ENCODE assay signal across 19 cellular contexts in the genomic region with DNA sequence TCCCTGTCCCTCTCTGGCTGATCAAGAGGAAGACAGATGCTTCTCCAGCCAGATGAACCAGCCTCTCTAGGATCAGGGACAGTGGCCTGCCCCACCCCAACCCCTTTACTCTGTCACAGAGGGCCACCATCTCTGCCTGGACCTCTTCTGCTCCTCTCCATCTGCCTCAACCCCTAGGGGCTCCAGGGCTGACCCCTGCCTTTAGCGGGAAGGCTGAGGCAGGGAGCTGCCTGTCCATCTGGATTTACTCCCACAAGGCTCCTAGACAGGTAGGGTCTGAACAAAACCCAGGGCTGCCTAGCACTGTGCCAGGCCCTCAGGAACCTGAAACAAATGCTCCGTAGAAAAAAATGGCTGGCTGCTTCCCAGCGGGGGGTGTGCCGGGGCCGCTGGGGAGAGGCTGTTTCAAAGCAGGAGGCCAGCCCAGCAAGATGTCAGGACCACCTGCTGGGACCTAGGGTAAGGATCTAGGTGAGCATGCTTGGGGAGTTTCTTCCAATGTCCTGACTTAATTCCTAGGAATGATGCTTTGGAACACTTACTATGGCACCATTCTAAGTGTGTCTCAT. TPM values are rescaled to one million over a fixed set of nuclear protein-coding genes. Genes with fewer than 3 reads are reported as not detected.
DNase-seq lines count a peak whose midpoint lies in the region; ATAC-seq and TF ChIP-seq lines count a peak whose summit lies in the region.
"Had no signal": no experiment of that assay in that cellular context is flagged by ENCODE, and none has a peak within 500 bp of the region (broad histone marks: within the 10 kb centered on the region; RNA-seq: fewer than 3 reads in every experiment).

No MANE protein-coding gene starts in this region.

- DNase-seq in SK-N-SH: no peak
- DNase-seq in WTC11 (ENCODE audit: low spot score): no peak
- no peak for DNase-seq in mesenchymal stem cell
- DNase-seq in spleen: peak; percentile 58
- DNase-seq in NCI-H1417 treated with DMSO at 0.1 percent for 48 hours (lab: John Stamatoyannopoulos, UW): no peak
- DNase-seq in SIG-M5 treated with dmso at 0.1 percent for 504 hours (lab: John Stamatoyannopoulos, UW; ENCODE audit: unreplicated experiment): no peak
- DNase-seq in OCI-LY7 (ENCODE audit: low spot score): no peak
- DNase-seq: activated naive CD4-positive, alpha-beta T cell; Caco-2; central memory CD4-positive, alpha-beta T cell; effector CD8-positive, alpha-beta T cell; left ventricle myocardium superior; NCI-H345; NK-92 treated with Interleukin-12 subunit alpha and Interleukin-12 subunit beta, amount 100 ng/mL, for 24 hours; stomach; WERI-Rb-1 had no signal

- H2AFZ ChIP-seq in SK-N-SH (ENCODE audit: low read depth) (no peak overlapping the region), mesenchymal stem cell (ENCODE audit: low read depth, low read length) (no peak overlapping the region), OCI-LY7 (ENCODE audit: low read length) (no peak overlapping the region)

- no peak for TF ChIP-seq EP300 in SK-N-SH (IDR thresholded peaks at IDR 0.05; ENCODE audit: borderline replicate concordance in 1 of 2, low read depth in 1 of 2, low read length in 1 of 2)

- H2AK5ac ChIP-seq in mesenchymal stem cell (ENCODE audit: low read length, severe bottlenecking): no peak overlapping the region

- no peak overlapping the region for H2BK15ac ChIP-seq in mesenchymal stem cell (ENCODE audit: low read depth, poor library complexity, severe bottlenecking)

- H3K4me3 ChIP-seq in SK-N-SH (ENCODE audit: low read depth in 2 of 2, low read length in 1 of 2) (peak overlapping the region in 1 of 2 experiments; percentile 71; a peak in 1 of 4 replicates), mesenchymal stem cell (ENCODE audit: insufficient read depth in 1 of 2, low read depth in 1 of 2, low read length in 2 of 2) (peak overlapping the region in 1 of 2 experiments; percentile 60), spleen (no peak overlapping the region), OCI-LY7 (ENCODE audit: low read depth, low read length, poor library complexity, severe bottlenecking) (no peak overlapping the region)
- H3K4me3 ChIP-seq: BLaER1, esophagus muscularis mucosa, stomach had no signal

- no peak for TF ChIP-seq RAD21 in SK-N-SH (IDR thresholded peaks at IDR 0.05; ENCODE audit: low read length)

- H3K36me3 ChIP-seq in SK-N-SH (replicated peaks in 1 of 2; ENCODE audit: control insufficient read depth in 1 of 2, insufficient read depth in 2 of 2, low read length in 1 of 2) (no peaks in the 10 kb centered on the region), mesenchymal stem cell (ENCODE audit: control insufficient read depth in 1 of 2, insufficient read depth in 2 of 2, low read depth in 1 of 2, low read length in 2 of 2) (no peaks in the 10 kb centered on the region), spleen (no peaks in the 10 kb centered on the region), OCI-LY7 (ENCODE audit: insufficient read depth, low read length) (no peaks in the 10 kb centered on the region)
- H3K36me3 ChIP-seq: BLaER1, esophagus muscularis mucosa, stomach, WERI-Rb-1 had no signal

- H3K79me2 ChIP-seq in SK-N-SH (ENCODE audit: insufficient read depth) (no peaks in the 10 kb centered on the region), OCI-LY7 (ENCODE audit: insufficient read depth, low read depth, low read length) (no peaks in the 10 kb centered on the region)

- H4K91ac ChIP-seq in mesenchymal stem cell (ENCODE audit: low read length): no peak overlapping the region

- no peak overlapping the region for H3K23ac ChIP-seq in mesenchymal stem cell (ENCODE audit: low read length in 2 of 2)

- intact Hi-C loops in spleen (cut with DNase I; ENCODE audit: low total_unique reads): no loop called here
- intact Hi-C loops in OCI-LY7 (cut with micrococcal nuclease; ENCODE audit: unreplicated experiment): no loop called here

- H3K79me1 ChIP-seq in mesenchymal stem cell (replicated peaks; ENCODE audit: low read length, poor library complexity, severe bottlenecking): peaks cover 8% of the 10 kb centered on the region

- no peak overlapping the region for H2BK5ac ChIP-seq in mesenchymal stem cell (ENCODE audit: low read depth, low read length, poor library complexity, severe bottlenecking)

- no peaks in the 10 kb centered on the region for H3K36me3 Mint-ChIP-seq in WTC11

- 87% methylated on average over 3 of the region's 5 CpGs for WGBS in SK-N-SH (ENCODE audit: low lambda C conversion rate)
- 60% methylated on average over 5 of the region's 5 CpGs for WGBS in mesenchymal stem cell
- 61 to 72% (median 68%) methylated on average over 5 of the region's 5 CpGs for WGBS in spleen, 5 donors

- H3K27ac ChIP-seq in SK-N-SH (ENCODE audit: low read depth in 2 of 2, low read length in 1 of 2): peak overlapping the region in 1 of 2 experiments; percentile 83; a peak in 2 of 4 replicates
- H3K27ac ChIP-seq in mesenchymal stem cell (ENCODE audit: low read length, poor library complexity, severe bottlenecking): no peak overlapping the region
- peak overlapping the region in 2 of 8 donors; percentile 5 to 80 for H3K27ac ChIP-seq in spleen
- H3K27ac ChIP-seq in OCI-LY7 (ENCODE audit: low read depth, low read length, poor library complexity, severe bottlenecking): no peak overlapping the region
- H3K27ac ChIP-seq: BLaER1, esophagus muscularis mucosa, stomach had no signal

- H4K20me1 ChIP-seq in SK-N-SH (ENCODE audit: insufficient read depth) (no peaks in the 10 kb centered on the region), OCI-LY7 (ENCODE audit: insufficient read depth, low read length) (no peaks in the 10 kb centered on the region; the same call in 1 of the 2 replicates)

- no peak overlapping the region for H3K14ac ChIP-seq in mesenchymal stem cell (ENCODE audit: low read length in 2 of 2)

- peak overlapping the region; percentile 58 for H4K8ac ChIP-seq in mesenchymal stem cell (ENCODE audit: low read length)

- H2BK120ac ChIP-seq in mesenchymal stem cell (ENCODE audit: low read depth, low read length): no peak overlapping the region

- H3F3A ChIP-seq in SK-N-SH (replicated peaks; ENCODE audit: insufficient read depth): peaks cover 5% of the 10 kb centered on the region

- peak overlapping the region in 1 of 2 experiments; percentile 59 for H2BK12ac ChIP-seq in mesenchymal stem cell (ENCODE audit: low read length in 2 of 2)

- no peak overlapping the region for H3K18ac ChIP-seq in mesenchymal stem cell (ENCODE audit: low read depth in 1 of 2, low read length in 2 of 2)

- peaks cover 44% of the 10 kb centered on the region for H3K27me3 Mint-ChIP-seq in WTC11 (ENCODE audit: low read depth)

- POLR2A ChIA-PET in SK-N-SH (lab: Yijun Ruan, JAX): interaction anchor here (0.6 kb wide), 1 partner anchor 143 kb away, joined by 3 read pairs; no protein-coding TSS in a partner anchor
- POLR2A ChIA-PET in WTC11 (lab: Charles Lee): no interaction called here
- POLR2A ChIA-PET in OCI-LY7 (lab: Charles Lee): no interaction called here

- no peaks in the 10 kb centered on the region for H3K9me3 ChIP-seq in SK-N-SH
- no peaks in the 10 kb centered on the region for H3K9me3 ChIP-seq in mesenchymal stem cell (ENCODE audit: control insufficient read depth, low read length)
- H3K9me3 ChIP-seq in spleen: no peaks in the 10 kb centered on the region
- no peaks in the 10 kb centered on the region for H3K9me3 ChIP-seq in OCI-LY7 (ENCODE audit: low read length)
- H3K9me3 ChIP-seq: BLaER1, Caco-2, esophagus muscularis mucosa, stomach had no signal

- no peak overlapping the region for H3K4me3 Mint-ChIP-seq in WTC11

- peaks cover 34% of the 10 kb centered on the region for H3K4me1 Mint-ChIP-seq in WTC11

- H3K9me3 Mint-ChIP-seq in WTC11: no peaks in the 10 kb centered on the region

- no peak overlapping the region for H3K27ac Mint-ChIP-seq in WTC11

- H3K9ac ChIP-seq in SK-N-SH: peak overlapping the region; percentile 67
- peak overlapping the region; percentile 85 for H3K9ac ChIP-seq in mesenchymal stem cell (ENCODE audit: low read length)
- H3K9ac ChIP-seq: BLaER1 had no signal

- no peak for ATAC-seq in SK-N-SH treated with all-trans-retinoic acid at 6 μM for 48 hours
- no peak for ATAC-seq in WTC11
- ATAC-seq: left ventricle myocardium superior had no signal

- peak overlapping the region in 1 of 2 experiments; percentile 12 for H3K4ac ChIP-seq in mesenchymal stem cell (ENCODE audit: low read depth in 1 of 2, low read length in 2 of 2)

- no peak for TF ChIP-seq CTCF in SK-N-SH (IDR thresholded peaks at IDR 0.05)
- TF ChIP-seq CTCF in WTC11 (IDR thresholded peaks at IDR 0.05): no peak
- no peak for TF ChIP-seq CTCF in spleen (IDR thresholded peaks at IDR 0.05 in 8 of 11, conservative IDR thresholded peaks at IDR 0.05 in 3 of 11)
- no peak for TF ChIP-seq CTCF in OCI-LY7 (conservative IDR thresholded peaks at IDR 0.05; ENCODE audit: low read length)

- CTCF ChIA-PET in SK-N-SH (lab: Yijun Ruan, JAX): interaction anchor here (1.0 to 15.3 kb wide), 4 partner anchors 35 to 289 kb away, joined by 3 to 302 read pairs (median 26); no protein-coding TSS in a partner anchor
- CTCF ChIA-PET in WTC11 (lab: Charles Lee): interaction anchor here (0.9 to 13.5 kb wide), 4 partner anchors 110 to 410 kb away, joined by 3 to 184 read pairs (median 4); no protein-coding TSS in a partner anchor
- CTCF ChIA-PET in OCI-LY7 (lab: Charles Lee; ENCODE audit: unreplicated experiment): interaction anchor here (0.6 kb wide), 1 partner anchor 735 kb away, joined by 4 read pairs; no protein-coding TSS in a partner anchor

- H3K27me3 ChIP-seq in SK-N-SH (ENCODE audit: insufficient read depth) (peaks cover 8% of the 10 kb centered on the region; the same call in 1 of the 2 replicates), mesenchymal stem cell (ENCODE audit: control insufficient read depth in 1 of 2, insufficient read depth in 1 of 2, low read length in 2 of 2) (peaks cover 9 to 70% of the 10 kb centered on the region in 2 experiments), spleen (replicated peaks in 1 of 7) (peaks cover 0 to 100% (median 44%) of the 10 kb centered on the region in 7 donors)

- BruUV-seq in OCI-LY7 (replicated peaks; lab: Mats Ljungman, UMichigan): no TSS peak

- no peak for TF ChIP-seq POLR2A in spleen (IDR thresholded peaks at IDR 0.05)

- peaks cover 59 to 63% of the 10 kb centered on the region in 2 experiments; a peak in 3 of 4 replicates for H3K4me1 ChIP-seq in SK-N-SH (ENCODE audit: control insufficient read depth in 1 of 2, insufficient read depth in 2 of 2, low read depth in 1 of 2, low read length in 1 of 2)
- peaks cover 50% of the 10 kb centered on the region for H3K4me1 ChIP-seq in mesenchymal stem cell (ENCODE audit: control insufficient read depth, insufficient read depth, low read depth, low read length)
- peaks cover 17 to 83% (median 47%) of the 10 kb centered on the region in 6 donors for H3K4me1 ChIP-seq in spleen
- H3K4me1 ChIP-seq in OCI-LY7 (ENCODE audit: insufficient read depth, low read length, poor library complexity, severe bottlenecking): no peaks in the 10 kb centered on the region

- H3K4me2 ChIP-seq in SK-N-SH (peak overlapping the region; percentile 94), mesenchymal stem cell (ENCODE audit: low read length, poor library complexity, severe bottlenecking) (no peak overlapping the region), OCI-LY7 (ENCODE audit: low read length) (no peak overlapping the region)
- H3K4me2 ChIP-seq: BLaER1 had no signal

- no peaks in the 10 kb centered on the region for H3K9me2 ChIP-seq in SK-N-SH
- H3K9me2 ChIP-seq in OCI-LY7 (ENCODE audit: insufficient read depth, low read length): no peaks in the 10 kb centered on the region

RNA-seq across cellular contexts. Expression of gene CHST1, which starts 3.2 kb away (rescaled TPM):
- polyA plus RNA-seq in SK-N-SH (2012; rRNA removed) (2.7 and 4.9 TPM in 2 replicates), spleen (1 to 10 TPM; 1.1 to 4.9 (median 3.3) TPM)
- 1.6 and 2.9 TPM in 2 replicates for polyA plus RNA-seq in SK-N-SH (2012; cell fraction: cytosol; rRNA removed)
- 10.7 and 15.7 TPM in 2 replicates for polyA plus RNA-seq in SK-N-SH (2012; cell fraction: nucleus; rRNA removed)
- total RNA-seq in WTC11 (2021) (2.4 to 2.6 TPM (median 2.4 TPM) in 3 replicates), spleen (10 to 100 TPM in 3 of 7 donors, 1 to 10 TPM in 4; 4.3 to 18.9 (median 9.0) TPM), OCI-LY7 (2022) (not detected in 2 replicates)
- polyA plus RNA-seq in mesenchymal stem cell (2013, experiment 1 of 2): 4.8 TPM
- polyA plus RNA-seq in mesenchymal stem cell (2013, experiment 2 of 2): 5.4 TPM
- total RNA-seq in OCI-LY7 (2014; rRNA removed; shearing (Covaris generic)): not detected in 2 replicates
- total RNA-seq: Caco-2 had no signal
